In the genomic region with DNA sequence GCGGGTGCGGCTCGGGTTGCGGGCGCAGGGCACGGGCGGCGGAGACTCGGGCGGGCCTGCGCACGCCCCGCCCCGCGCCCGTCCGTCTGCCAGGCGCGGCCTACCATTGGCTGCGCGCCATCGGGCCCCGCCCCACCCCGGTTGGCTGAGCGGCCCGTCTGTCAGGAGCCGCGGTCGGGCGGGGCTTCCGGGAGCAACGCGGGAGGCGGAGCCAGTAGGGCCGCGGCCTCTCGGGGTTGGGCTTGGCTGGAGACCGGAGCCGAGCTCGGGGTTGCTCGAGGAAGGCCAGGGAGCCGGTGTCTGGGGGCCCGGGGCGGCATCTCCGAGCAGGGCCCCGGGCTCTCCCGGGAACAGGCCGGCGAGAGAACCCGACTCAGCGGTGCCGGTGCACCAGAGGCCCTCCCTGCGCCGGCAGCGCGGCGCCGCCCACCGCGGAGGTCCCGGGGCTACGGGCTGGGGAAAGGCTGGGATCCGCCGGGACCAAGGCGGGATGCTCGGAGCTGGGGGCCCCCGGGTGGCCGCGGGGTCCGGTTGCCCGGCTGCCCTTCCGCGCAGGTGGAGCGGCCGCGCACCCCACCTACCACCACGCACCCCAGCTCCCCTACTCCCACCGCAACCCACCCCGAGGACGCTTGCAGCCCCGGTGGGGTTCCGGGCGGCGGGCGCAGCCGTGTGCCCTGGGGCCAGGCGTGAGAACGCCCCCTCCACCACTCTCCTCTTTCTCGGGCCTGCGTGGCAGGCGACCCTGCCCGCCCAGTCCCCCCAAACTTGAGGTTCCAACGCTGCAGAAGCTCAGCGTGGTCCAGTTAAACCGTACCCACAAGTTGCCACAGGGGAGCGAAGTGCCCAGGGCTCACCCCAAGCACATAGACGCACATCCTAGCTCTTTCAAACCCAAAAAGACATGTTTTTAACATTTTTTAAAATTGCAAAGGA, we compare ENCODE assay signal across 8 cellular contexts.
DNase-seq lines count a peak whose midpoint lies in the region; ATAC-seq lines count a peak whose summit lies in the region.

A gene (minus strand): TSS at position 58 of the 936 bp plus-strand sequence.

- peak; percentile 61 for ATAC-seq in HG03442 (IDR thresholded peaks at IDR 0.05; ENCODE audit: unreplicated experiment)

- H3K27ac ChIP-seq in cingulate gyrus (ENCODE audit: low read depth, low read length) = peak within 1 kb of the TSS; percentile 10

- DNase-seq in AML-193 (lab: John Stamatoyannopoulos, UW) = peak; percentile 86
- DNase-seq in GM19238 (ENCODE audit: insufficient read length, low spot score) = peak; percentile 100
- DNase-seq in NCI-H526 (lab: John Stamatoyannopoulos, UW) = peak; percentile 80 to 99
- DNase-seq in activated CD4-positive, alpha-beta T cell treated with anti-CD3 and anti-CD28 coated beads for 48 hours = peak; percentile 97
- peak; percentile 97 for DNase-seq in left kidney (ENCODE audit: low read depth, low spot score)
- DNase-seq in stimulated activated CD4-positive, alpha-beta T cell treated with anti-CD3 and anti-CD28 coated beads, Interleukin-1b, Interleukin-23, amount 100 ng/mL, for 48 hours = peak; percentile 95

Comparison
In these comparisons a context has a peak if more than half of its experiments do, and no peak if none do; other contexts are left out.
1. Peak in every context shown above with its lines: DNase-seq, ATAC-seq and H3K27ac ChIP-seq.